In the genomic region with DNA sequence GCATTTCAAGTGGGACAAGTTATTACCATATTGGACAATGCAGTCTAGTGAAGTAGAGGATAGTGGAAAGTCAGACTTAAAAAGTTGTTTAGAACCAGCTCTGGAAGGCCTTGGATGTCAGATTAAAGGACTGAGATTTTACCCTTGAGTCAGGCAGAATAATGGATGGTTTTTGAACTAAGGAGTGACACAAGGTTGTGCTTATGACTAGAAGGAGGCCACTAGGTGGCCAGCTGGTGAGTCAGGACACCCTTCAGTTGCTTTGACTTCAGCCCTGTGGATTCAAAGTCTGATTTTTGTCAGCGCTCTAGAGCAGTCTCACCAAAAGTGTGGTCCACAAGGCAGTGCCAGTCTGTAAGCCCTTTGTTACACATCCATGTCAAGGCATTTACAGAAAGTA, we compare ENCODE assay signal across 9 cellular contexts. TPM values are rescaled to one million over a fixed set of nuclear protein-coding genes. Genes with fewer than 3 reads are reported as not detected.
A peak's percentile ranks its signal among the peaks of the same experiment; 100 is the strongest.
DNase-seq lines count a peak whose midpoint lies in the region; ATAC-seq, FAIRE-seq and TF ChIP-seq lines count a peak whose summit lies in the region.
"Had no signal": no experiment of that assay in that cellular context is flagged by ENCODE, and none has a peak within 500 bp of the region (broad histone marks: within the 10 kb centered on the region; RNA-seq: fewer than 3 reads in every experiment).

No MANE protein-coding gene starts in this region.

- H3K27ac Mint-ChIP-seq in endodermal cell: no peak overlapping the region

- H3K36me3 ChIP-seq in Peyer's patch (peaks cover 0 to 13% (median 0%) of the 10 kb centered on the region in 3 donors), endodermal cell (ENCODE audit: control insufficient read depth, insufficient read depth, low read length) (peaks cover 45% of the 10 kb centered on the region), upper lobe of right lung (peaks cover 16% of the 10 kb centered on the region)

- no peaks in the 10 kb centered on the region for H3K27me3 Mint-ChIP-seq in endodermal cell (ENCODE audit: insufficient read depth)
- H3K27me3 Mint-ChIP-seq: IgD-negative memory B cell had no signal

- no peak for ATAC-seq in upper lobe of right lung
- ATAC-seq in GM18907 (IDR thresholded peaks at IDR 0.05; ENCODE audit: unreplicated experiment): no peak
- no peak for ATAC-seq in HG02763 (IDR thresholded peaks at IDR 0.05; ENCODE audit: unreplicated experiment)
- no peak for ATAC-seq in HG03460 (IDR thresholded peaks at IDR 0.05; ENCODE audit: unreplicated experiment)

- H3K4me3 ChIP-seq in Peyer's patch (no peak overlapping the region), endodermal cell (ENCODE audit: low read length) (no peak overlapping the region), upper lobe of right lung (no peak overlapping the region)

- H3K4me1 Mint-ChIP-seq in endodermal cell: peaks cover 9% of the 10 kb centered on the region

- 93% methylated on average over 1 of the region's 1 CpG; no CpG with 5 or more reads in 1 of the 2 experiments for WGBS in endodermal cell (ENCODE audit: insufficient coverage in 1 of 2, insufficient read length in 1 of 2), 2 experiments

- H3K4me1 ChIP-seq in Peyer's patch (peaks cover 0 to 12% (median 0%) of the 10 kb centered on the region in 4 donors), endodermal cell (ENCODE audit: control insufficient read depth, insufficient read depth, low read length) (no peaks in the 10 kb centered on the region), upper lobe of right lung (peaks cover 11% of the 10 kb centered on the region)

- H3K9ac ChIP-seq in endodermal cell (ENCODE audit: extremely low read depth, low read length, poor library complexity, severe bottlenecking): no peak overlapping the region

- H3K36me3 Mint-ChIP-seq in endodermal cell (ENCODE audit: low read depth): peaks cover 41% of the 10 kb centered on the region

- H3K9me3 Mint-ChIP-seq in endodermal cell: no peaks in the 10 kb centered on the region
- H3K9me3 Mint-ChIP-seq: IgD-negative memory B cell had no signal

- FAIRE-seq in GM12891 (lab: Jason Lieb, UNC): no peak

- no peaks in the 10 kb centered on the region for H3K9me3 ChIP-seq in Peyer's patch
- no peaks in the 10 kb centered on the region for H3K9me3 ChIP-seq in endodermal cell (ENCODE audit: control insufficient read depth, low read length)
- H3K9me3 ChIP-seq in upper lobe of right lung: no peaks in the 10 kb centered on the region

- H3K27me3 ChIP-seq in Peyer's patch (no peaks in the 10 kb centered on the region), endodermal cell (ENCODE audit: control insufficient read depth, insufficient read depth, low read length, poor library complexity, severe bottlenecking) (no peaks in the 10 kb centered on the region), upper lobe of right lung (no peaks in the 10 kb centered on the region)

- no peak overlapping the region for H3K27ac ChIP-seq in Peyer's patch
- H3K27ac ChIP-seq in endodermal cell (ENCODE audit: low read depth, low read length): no peak overlapping the region
- H3K27ac ChIP-seq in upper lobe of right lung: no peak overlapping the region

- TF ChIP-seq CTCF in Peyer's patch (IDR thresholded peaks at IDR 0.05) (peak in 5 of 6 experiments; percentile 13 to 56 (median 50)), endodermal cell (conservative IDR thresholded peaks at IDR 0.05) (peak; percentile 83), upper lobe of right lung (IDR thresholded peaks at IDR 0.05) (peak; percentile 24)

- TF ChIP-seq POLR2A in GM12891 (IDR thresholded peaks at IDR 0.05; ENCODE audit: low read depth, low read length) (no peak), Peyer's patch (IDR thresholded peaks at IDR 0.05) (no peak)

- DNase-seq in AML-193 (lab: John Stamatoyannopoulos, UW) (peak; percentile 63 to 69), GM12891 (ENCODE audit: insufficient read length, low spot score) (peak; percentile 14), Peyer's patch (peak in 1 of 3 donors; percentile 68), endodermal cell (peak; percentile 66), upper lobe of right lung (no peak)

- H3K4me3 Mint-ChIP-seq in endodermal cell: no peak overlapping the region
- H3K4me3 Mint-ChIP-seq: IgD-negative memory B cell had no signal

- intact Hi-C loops in upper lobe of right lung (cut with DNase I): no loop called here

TF ChIP-seq in GM12891, 5 proteins besides CTCF, POLR2A, EP300 and RAD21:
- TF ChIP-seq POLR2AphosphoS5 (IDR thresholded peaks at IDR 0.05; ENCODE audit: low read depth, low read length) (no peak), SPI1 (IDR thresholded peaks at IDR 0.05; ENCODE audit: low read depth, low read length) (peak; percentile 19; the same call in 1 of the 2 replicates)

RNA-seq across cellular contexts. Expression of a gene that starts 3.8 kb away (rescaled TPM):
- 15.4 TPM for polyA plus RNA-seq in GM12891 (2012; ENCODE audit: low read depth, missing spikeins)
- total RNA-seq in Peyer's patch: 10 to 100 TPM; 13.8 to 16.3 (median 15.7) TPM
- 10 to 100 TPM; 32.0 to 37.5 TPM for total RNA-seq in endodermal cell
- polyA plus RNA-seq in endodermal cell (2013, experiment 1 of 2): 30.6 TPM
- 29.5 TPM for polyA plus RNA-seq in endodermal cell (2013, experiment 2 of 2)
- 21.2 TPM for total RNA-seq in upper lobe of right lung

Comparison
In these comparisons a context has a peak if more than half of its experiments do, and no peak if none do; other contexts are left out.
1. CTCF ChIP-seq: peak in every context shown above with its lines; median percentile 83 in endodermal cell; 50 in Peyer's patch; 24 in upper lobe of right lung.